In genomic region chr12:119365451-119365850, GRCh38 we compare ENCODE assay signal across 31 cellular contexts. TPM values are rescaled to one million over a fixed set of nuclear protein-coding genes. Genes with fewer than 3 reads are reported as not detected.
"Had no signal": no experiment of that assay in that cellular context is flagged by ENCODE, and none has a peak within 500 bp of the region (broad histone marks: within the 10 kb centered on the region; RNA-seq: fewer than 3 reads in every experiment).

No MANE protein-coding gene starts in this region.

- H3K27me3 Mint-ChIP-seq: IgD-negative memory B cell had no signal

- H3K9me3 ChIP-seq: SK-N-SH had no signal

- ATAC-seq: K562, Panc1, PC-3, T-cell had no signal

- H3K27ac Mint-ChIP-seq: T-cell had no signal

- H3K4me2 ChIP-seq: KMS-11, SK-N-SH had no signal

- H3K4me3 ChIP-seq: K562 had no signal

- H3K4me1 Mint-ChIP-seq: T-cell had no signal

- DNase-seq: Kasumi-1; MM.1S; MV-4-11; NCI-H1048; NCI-H1105; NCI-H1417; NCI-H1436 treated with DMSO at 0.1 percent for 48 hours; NCI-H187; NCI-H2029; NCI-H2081 treated with DMSO at 0.1 percent for 48 hours; NCI-H2171; NCI-H226; NCI-H446; NCI-H510A; NCI-H524 treated with DMSO at 0.1 percent for 48 hours; NCI-H748 treated with DMSO at 0.1 percent for 48 hours; NK-92 treated with Interleukin-12 subunit alpha and Interleukin-12 subunit beta, amount 100 ng/mL, for 24 hours; PC-3; SHP77; SK-N-SH; SW 1271; T-cell had no signal

- H3K4me3 Mint-ChIP-seq: IgD-negative memory B cell, T-cell had no signal

- H3K9ac ChIP-seq: KMS-11, SK-N-SH had no signal

- H3K27ac ChIP-seq: HL-60, KMS-11, RWPE1 had no signal

- FAIRE-seq: K562 had no signal

- H3K36me3 Mint-ChIP-seq: IgD-negative memory B cell, T-cell had no signal

RNA-seq across cellular contexts. Expression of gene CCDC60, which starts 30.9 kb away (rescaled TPM):
- total RNA-seq: K562, M059J, OCI-LY7, PC-3, SK-MEL-5, T-cell had no signal
- polyA plus RNA-seq: IgD-negative memory B cell, K562, SK-N-SH had no signal
